25 cellular contexts compared by ENCODE assay signal in genomic region chr6:88567696-88568095, GRCh38.
"Had no signal": no experiment of that assay in that cellular context is flagged by ENCODE, and none has a peak within 500 bp of the region (broad histone marks: within the 10 kb centered on the region; RNA-seq: fewer than 3 reads in every experiment).

No MANE protein-coding gene starts in this region.

- H3K36me3 ChIP-seq: Peyer's patch, SJCRH30 had no signal

- H2AFZ ChIP-seq: PC-9 had no signal

- DNase-seq: Karpas-422, KG1, MM.1S, MV-4-11, NCI-H1048, NCI-H1105, NCI-H1417, NCI-H1436 treated with DMSO at 0.1 percent for 48 hours, NCI-H1694, NCI-H187 treated with DMSO at 0.1 percent for 48 hours, NCI-H2029 treated with DMSO at 0.1 percent for 48 hours, NCI-H2171, NCI-H226, NCI-H446, NCI-H510A, NCI-H524 treated with DMSO at 0.1 percent for 48 hours, NCI-H774, OCI-M1, PC-9, Peyer's patch, SHP77 treated with DMSO at 0.1 percent for 48 hours, SJCRH30, T-helper 1 cell had no signal

- H3K27me3 ChIP-seq: Peyer's patch, SJCRH30 had no signal

- ATAC-seq: Right ventricle myocardium inferior, SK-N-SH treated with all-trans-retinoic acid at 6 μM for 48 hours had no signal

- H3K27ac ChIP-seq: PC-9, Peyer's patch, SJCRH30 had no signal

- H3K4me3 ChIP-seq: PC-9, Peyer's patch, SJCRH30 had no signal

- H3K4me2 ChIP-seq: PC-9 had no signal

- H3K4me1 ChIP-seq: Peyer's patch, SJCRH30 had no signal
